ENCODE assay signal across 19 cellular contexts in genomic region chr7:18405731-18406130, GRCh38.
DNase-seq lines count a peak whose midpoint lies in the region; ATAC-seq lines count a peak whose summit lies in the region.
"Had no signal": no experiment of that assay in that cellular context is flagged by ENCODE, and none has a peak within 500 bp of the region (broad histone marks: within the 10 kb centered on the region; RNA-seq: fewer than 3 reads in every experiment).

No MANE protein-coding gene starts in this region.

- H3K4me3 Mint-ChIP-seq in dendritic cell treated with granulocyte-macrophage colony-stimulating factor and Interleukin-4, amounts not matched to agents 40 ng/mL and 50 ng/mL, for 4 days, result peak overlapping the region; percentile 35
- H3K4me3 Mint-ChIP-seq in activated naive CD4-positive, alpha-beta T cell treated with anti-CD3 and anti-CD28 coated beads for 36 hours, result no peak overlapping the region
- no peak overlapping the region for H3K4me3 Mint-ChIP-seq in activated T-cell treated with anti-CD3 and anti-CD28 coated beads, Interleukin-2, amount 50 U/mL, for 72 hours
- H3K4me3 Mint-ChIP-seq: CD8-positive, alpha-beta T cell; IgD-negative memory B cell; T-helper 1 cell treated with Interleukin-12 subunit alpha and Interleukin-12 subunit beta and Interleukin-4 antibody, amounts not matched to agents 30 μg/mL and 1 μg/mL, for 36 hours had no signal

- H3K27ac Mint-ChIP-seq in dendritic cell treated with granulocyte-macrophage colony-stimulating factor and Interleukin-4, amounts not matched to agents 40 ng/mL and 50 ng/mL, for 4 days, result peak overlapping the region; percentile 83
- H3K27ac Mint-ChIP-seq in activated naive CD4-positive, alpha-beta T cell treated with anti-CD3 and anti-CD28 coated beads for 36 hours, result no peak overlapping the region
- no peak overlapping the region for H3K27ac Mint-ChIP-seq in activated T-cell treated with anti-CD3 and anti-CD28 coated beads, Interleukin-2, amount 50 U/mL, for 72 hours
- H3K27ac Mint-ChIP-seq: CD8-positive, alpha-beta T cell; IgD-negative memory B cell; T-helper 1 cell treated with Interleukin-12 subunit alpha and Interleukin-12 subunit beta and Interleukin-4 antibody, amounts not matched to agents 30 μg/mL and 1 μg/mL, for 36 hours had no signal

- no peak for ATAC-seq in HG02852 (IDR thresholded peaks at IDR 0.05; ENCODE audit: unreplicated experiment)
- no peak for ATAC-seq in activated T-cell treated with anti-CD3 and anti-CD28 coated beads, Interleukin-2, amount 50 U/mL, for 72 hours (replicated peaks in 1 of 2)
- ATAC-seq: CD8-positive, alpha-beta T cell; PC-3; SK-N-SH treated with all-trans-retinoic acid at 6 μM for 48 hours had no signal

- H3K4me1 Mint-ChIP-seq in dendritic cell treated with granulocyte-macrophage colony-stimulating factor and Interleukin-4, amounts not matched to agents 40 ng/mL and 50 ng/mL, for 4 days (ENCODE audit: low read depth), result peaks cover 41% of the 10 kb centered on the region
- H3K4me1 Mint-ChIP-seq in activated naive CD4-positive, alpha-beta T cell treated with anti-CD3 and anti-CD28 coated beads for 36 hours (ENCODE audit: low read depth), result no peaks in the 10 kb centered on the region
- H3K4me1 Mint-ChIP-seq in activated T-cell treated with anti-CD3 and anti-CD28 coated beads, Interleukin-2, amount 50 U/mL, for 72 hours (ENCODE audit: low read depth), result no peaks in the 10 kb centered on the region

- H3K27me3 Mint-ChIP-seq in dendritic cell treated with granulocyte-macrophage colony-stimulating factor and Interleukin-4, amounts not matched to agents 40 ng/mL and 50 ng/mL, for 4 days, result no peaks in the 10 kb centered on the region
- H3K27me3 Mint-ChIP-seq in activated naive CD4-positive, alpha-beta T cell treated with anti-CD3 and anti-CD28 coated beads for 36 hours (ENCODE audit: low read depth), result peaks cover 8% of the 10 kb centered on the region
- no peaks in the 10 kb centered on the region for H3K27me3 Mint-ChIP-seq in activated T-cell treated with anti-CD3 and anti-CD28 coated beads, Interleukin-2, amount 50 U/mL, for 72 hours (ENCODE audit: low read depth)
- H3K27me3 Mint-ChIP-seq: IgD-negative memory B cell had no signal

- peak; percentile 54 for DNase-seq in CD1c-positive myeloid dendritic cell (ENCODE audit: extremely low spot score)
- peak; percentile 34 to 44 for DNase-seq in Kasumi-1 (lab: John Stamatoyannopoulos, UW)
- DNase-seq in activated naive CD4-positive, alpha-beta T cell treated with anti-CD3 and anti-CD28 coated beads for 36 hours, result no peak
- no peak for DNase-seq in activated T-cell treated with anti-CD3 and anti-CD28 coated beads, Interleukin-2, amount 50 U/mL, for 72 hours
- DNase-seq in NCI-H345 (lab: John Stamatoyannopoulos, UW), result no peak
- DNase-seq: ACHN; CD8-positive, alpha-beta T cell; DMS79 treated with DMSO at 0.1 percent for 48 hours; NCI-H1417 treated with DMSO at 0.1 percent for 48 hours; NCI-H187 treated with DMSO at 0.1 percent for 48 hours; NCI-H226; NCI-H524 treated with DMSO at 0.1 percent for 48 hours; PC-3; SIG-M5 had no signal

- peaks cover 6% of the 10 kb centered on the region for H3K36me3 Mint-ChIP-seq in dendritic cell treated with granulocyte-macrophage colony-stimulating factor and Interleukin-4, amounts not matched to agents 40 ng/mL and 50 ng/mL, for 4 days (ENCODE audit: low read depth)
- H3K36me3 Mint-ChIP-seq in activated naive CD4-positive, alpha-beta T cell treated with anti-CD3 and anti-CD28 coated beads for 36 hours (ENCODE audit: low read depth), result no peaks in the 10 kb centered on the region
- no peaks in the 10 kb centered on the region for H3K36me3 Mint-ChIP-seq in activated T-cell treated with anti-CD3 and anti-CD28 coated beads, Interleukin-2, amount 50 U/mL, for 72 hours (ENCODE audit: insufficient read depth in 2 of 2)
- H3K36me3 Mint-ChIP-seq: CD8-positive, alpha-beta T cell had no signal

- intact Hi-C loops in dendritic cell treated with granulocyte-macrophage colony-stimulating factor and Interleukin-4, amounts not matched to agents 40 ng/mL and 50 ng/mL, for 4 days (cut with micrococcal nuclease), result no loop called here
- intact Hi-C loops in activated naive CD4-positive, alpha-beta T cell treated with anti-CD3 and anti-CD28 coated beads for 36 hours (cut with micrococcal nuclease), result no loop called here

- H3K9me3 Mint-ChIP-seq in dendritic cell treated with granulocyte-macrophage colony-stimulating factor and Interleukin-4, amounts not matched to agents 40 ng/mL and 50 ng/mL, for 4 days, result no peaks in the 10 kb centered on the region
- no peaks in the 10 kb centered on the region for H3K9me3 Mint-ChIP-seq in activated naive CD4-positive, alpha-beta T cell treated with anti-CD3 and anti-CD28 coated beads for 36 hours
- H3K9me3 Mint-ChIP-seq in activated T-cell treated with anti-CD3 and anti-CD28 coated beads, Interleukin-2, amount 50 U/mL, for 72 hours, result no peaks in the 10 kb centered on the region
- H3K9me3 Mint-ChIP-seq: CD8-positive, alpha-beta T cell; IgD-negative memory B cell; T-helper 1 cell treated with Interleukin-12 subunit alpha and Interleukin-12 subunit beta and Interleukin-4 antibody, amounts not matched to agents 30 μg/mL and 1 μg/mL, for 36 hours had no signal

- CTCF ChIA-PET in activated naive CD4-positive, alpha-beta T cell treated with anti-CD3 and anti-CD28 coated beads for 36 hours (lab: Charles Lee), result no interaction called here

Comparison
In these comparisons a context has a peak if more than half of its experiments do, and no peak if none do; other contexts are left out.
1. DNase-seq: peak in CD1c-positive myeloid dendritic cell (single experiment) and Kasumi-1 (2 of 2); none in activated naive CD4-positive, alpha-beta T cell treated with anti-CD3 and anti-CD28 coated beads for 36 hours (single experiment), activated T-cell treated with anti-CD3 and anti-CD28 coated beads, Interleukin-2, amount 50 U/mL, for 72 hours (0 of 2) and NCI-H345 (single experiment).